ENCODE assay signal across 8 cellular contexts in the genomic region with DNA sequence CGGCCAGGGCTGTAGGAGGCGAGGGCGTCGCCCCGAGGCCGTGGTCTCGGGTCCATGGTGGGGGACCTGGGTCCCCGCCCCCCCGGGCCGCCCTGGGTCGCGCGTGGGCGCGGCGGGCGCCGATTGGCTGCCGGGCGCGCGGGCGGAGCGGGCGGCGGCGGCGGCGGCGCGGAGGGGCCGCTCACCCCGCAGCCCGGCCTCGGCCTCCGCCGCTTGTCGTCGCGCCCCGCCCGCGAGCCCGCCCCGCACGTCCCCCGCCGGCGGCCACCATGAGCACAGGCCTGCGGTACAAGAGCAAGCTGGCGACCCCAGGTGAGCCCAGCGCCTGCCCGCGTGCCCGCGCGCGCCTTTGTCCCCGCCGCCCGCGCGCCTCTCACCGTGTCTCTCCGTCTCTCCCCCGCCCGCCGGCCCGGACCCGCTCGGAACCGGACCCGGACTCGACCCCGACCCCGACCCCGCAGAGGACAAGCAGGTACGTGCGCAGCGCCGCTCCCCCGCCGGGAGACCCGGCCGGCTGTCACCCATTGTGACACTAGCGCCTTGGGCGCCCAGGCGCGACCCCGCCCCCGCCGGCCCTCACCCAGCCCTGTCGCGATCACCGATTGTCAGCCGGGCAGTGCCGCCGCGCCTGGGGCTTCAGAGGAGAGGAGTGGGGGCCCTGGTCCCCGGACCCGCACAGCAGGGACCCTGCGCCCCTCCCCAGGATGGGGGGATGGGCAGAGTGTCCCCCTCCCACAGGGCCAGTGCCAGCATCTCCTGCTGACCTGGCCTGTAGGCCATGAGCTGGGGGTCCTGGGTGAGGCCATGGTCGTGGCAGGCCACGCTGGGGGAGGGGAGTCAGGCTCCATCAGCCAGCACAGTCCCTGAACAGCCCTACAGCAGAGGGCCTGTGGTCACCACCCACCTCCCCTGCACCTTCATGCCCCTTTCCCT. TPM values are rescaled to one million over a fixed set of nuclear protein-coding genes. Genes with fewer than 3 reads are reported as not detected.
A peak's percentile ranks its signal among the peaks of the same experiment; 100 is the strongest.
DNase-seq lines count a peak whose midpoint lies in the region; TF ChIP-seq lines count a peak whose summit lies in the region.

A gene (plus strand): TSS at position 184 of the 933 bp plus-strand sequence. CDS start 86 bp downstream, at position 270.

- DNase-seq in Caki2 (ENCODE audit: low read depth) (no peak), SK-MEL-5 (ENCODE audit: low read depth, low spot score) (no peak), fibroblast of pulmonary artery (ENCODE audit: low read depth) (no peak), occipital lobe (lab: John Stamatoyannopoulos, UW) (no peak), Kasumi-1 (lab: John Stamatoyannopoulos, UW) (no peak), MV-4-11 (lab: John Stamatoyannopoulos, UW) (no peak), activated gamma-delta T cell treated with Interleukin-2 at 50 U/mL for 16 hours (no peak), activated gamma-delta T cell (lab: John Stamatoyannopoulos, UW) (no peak)

- in situ Hi-C loops in Caki2 (cut with HindIII; ENCODE audit: low pct_unique_long_range_greater_than_20kb, low sequenced_read_pairs) (no loop called here), SK-MEL-5 (cut with HindIII; ENCODE audit: low pct_unique_long_range_greater_than_20kb, low sequenced_read_pairs) (no loop called here)

- no peak for TF ChIP-seq CTCF in fibroblast of pulmonary artery (IDR thresholded peaks at IDR 0.05; ENCODE audit: low read length, missing control alignments)

- H3K4me3 ChIP-seq in fibroblast of pulmonary artery (replicated peaks; ENCODE audit: low read depth, low read length): peak within 1 kb of the TSS; percentile 53

RNA-seq across cellular contexts. Expression of the gene that starts here (rescaled TPM):
- 37.8 and 46.2 TPM in 2 replicates for total RNA-seq in Caki2 (2014; rRNA removed; shearing (Covaris generic); ENCODE audit: low replicate concordance)
- 13.8 and 16.3 TPM in 2 replicates for total RNA-seq in SK-MEL-5 (2014; rRNA removed; shearing (Covaris generic))
- polyA plus RNA-seq in SK-MEL-5 (2015; cell fraction: cytosol; rRNA removed): 22.5 and 23.6 TPM in 2 replicates
- 51.0 and 81.0 TPM in 2 replicates for polyA plus RNA-seq in SK-MEL-5 (2015; cell fraction: nucleus; rRNA removed)
- total RNA-seq in occipital lobe: 167 TPM
